9 cellular contexts compared by ENCODE assay signal in the genomic region with DNA sequence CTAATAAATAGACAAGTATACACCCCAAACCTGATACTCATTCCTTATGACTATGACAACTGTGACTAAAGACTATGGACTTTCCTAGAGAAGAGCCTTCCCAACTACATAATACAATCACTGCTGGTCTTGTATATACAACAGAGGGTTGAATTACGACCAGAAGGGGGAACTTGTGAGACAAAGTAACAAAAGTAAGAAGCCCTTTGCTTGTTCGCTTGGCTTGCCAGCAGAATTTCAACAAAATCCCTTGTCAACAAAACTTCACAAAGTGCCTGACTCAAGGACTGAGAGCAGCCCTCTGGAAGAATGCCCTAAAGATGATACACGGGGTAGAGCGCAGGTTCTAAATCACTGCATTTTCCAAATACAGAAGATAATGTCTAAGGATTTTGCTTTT.
DNase-seq lines count a peak whose midpoint lies in the region; ATAC-seq and TF ChIP-seq lines count a peak whose summit lies in the region.
"Had no signal": no experiment of that assay in that cellular context is flagged by ENCODE, and none has a peak within 500 bp of the region (broad histone marks: within the 10 kb centered on the region; RNA-seq: fewer than 3 reads in every experiment).

No MANE protein-coding gene starts in this region.

- H3K9ac ChIP-seq in IMR-90 (ENCODE audit: low read depth, low read length): no peak overlapping the region

- DNase-seq in Ammon's horn (ENCODE audit: low spot score) (peak; percentile 65), IMR-90 (peak; percentile 82), amniotic stem cell (lab: John Stamatoyannopoulos, UW) (peak; percentile 4), left kidney (ENCODE audit: low read depth, low spot score) (peak; percentile 66), GOT3 (lab: John Stamatoyannopoulos, UW) (no peak), NCI-H1048 (lab: John Stamatoyannopoulos, UW) (no peak)
- DNase-seq: stimulated activated CD4-positive, alpha-beta T cell treated with anti-CD3 and anti-CD28 coated beads, Interleukin-2, amount 100 ng/mL, for 48 hours had no signal

- TF ChIP-seq CTCF in IMR-90 (conservative IDR thresholded peaks at IDR 0.05; ENCODE audit: low read depth, low read length): peak; percentile 42

- H2BK5ac ChIP-seq in IMR-90 (ENCODE audit: low read depth, low read length, poor library complexity, severe bottlenecking): no peak overlapping the region

- no peak for TF ChIP-seq POLR2A in IMR-90 (IDR thresholded peaks at IDR 0.05; ENCODE audit: low read depth, low read length)

- H3K9me1 ChIP-seq in IMR-90 (ENCODE audit: insufficient read depth, low read length): peaks cover 5% of the 10 kb centered on the region

- no TSS peak for BruUV-seq in IMR-90 (replicated peaks; lab: Mats Ljungman, UMichigan)

- H3K14ac ChIP-seq in IMR-90 (replicated peaks; ENCODE audit: low read depth, low read length): no peak overlapping the region

- intact Hi-C loops in IMR-90 (cut with micrococcal nuclease): loop anchor here (2.0 to 5.0 kb wide), 3 partner anchors 40 to 80 kb away; no protein-coding TSS in a partner anchor

- dilution Hi-C loops in IMR-90 (cut with HindIII; ENCODE audit: low sequenced_read_pairs, unreplicated experiment): no loop called here

- H3K4me1 ChIP-seq in IMR-90 (ENCODE audit: control insufficient read depth, insufficient read depth, low read length): peaks cover 6% of the 10 kb centered on the region

- no peak overlapping the region for H3K23ac ChIP-seq in IMR-90 (ENCODE audit: low read depth, low read length)

- CTCF ChIA-PET in IMR-90 (lab: Yijun Ruan, JAX): interaction anchor here (1.5 kb wide), 1 partner anchor 41 kb away, joined by 8 read pairs; no protein-coding TSS in a partner anchor

- POLR2A ChIA-PET in IMR-90 (lab: Charles Lee; ENCODE audit: unreplicated experiment): interaction anchor here (1.3 kb wide), 1 partner anchor 8 kb away, joined by 3 read pairs; no protein-coding TSS in a partner anchor

- H2BK15ac ChIP-seq in IMR-90 (ENCODE audit: low read depth, low read length): no peak overlapping the region

- H3K79me1 ChIP-seq in IMR-90 (ENCODE audit: low read depth in 1 of 2, low read length in 2 of 2): peaks cover 25 to 31% of the 10 kb centered on the region in 2 experiments

- no peak overlapping the region for H3K18ac ChIP-seq in IMR-90 (ENCODE audit: low read depth, low read length)

- H3K4me3 ChIP-seq in IMR-90 (ENCODE audit: insufficient read depth, low read depth, low read length): no peak overlapping the region

- H3K36me3 ChIP-seq in IMR-90 (ENCODE audit: control insufficient read depth, insufficient read depth, low read length): no peaks in the 10 kb centered on the region; the same call in 1 of the 2 replicates

- H4K20me1 ChIP-seq in IMR-90 (ENCODE audit: insufficient read depth, low read length): no peaks in the 10 kb centered on the region

- 0 out of 2 replicates have a peak, but pooled peaks have one; percentile 15 for TF ChIP-seq RAD21 in IMR-90 (IDR thresholded peaks at IDR 0.05; ENCODE audit: low read length)

- H4K8ac ChIP-seq in IMR-90 (ENCODE audit: low read depth in 2 of 2, low read length in 2 of 2): no peak overlapping the region

- H3K4me2 ChIP-seq in IMR-90 (ENCODE audit: low read depth, low read length): no peak overlapping the region

- H3K27ac ChIP-seq in IMR-90 (ENCODE audit: insufficient read depth, low read length): no peak overlapping the region

- no peak overlapping the region for H2BK20ac ChIP-seq in IMR-90 (ENCODE audit: low read depth, low read length)

- no peak overlapping the region for H3K4ac ChIP-seq in IMR-90 (ENCODE audit: low read depth, low read length)

- H3K9me3 ChIP-seq in IMR-90 (ENCODE audit: control insufficient read depth, insufficient read depth, low read length): no peaks in the 10 kb centered on the region

- no peak overlapping the region for H2AFZ ChIP-seq in IMR-90 (replicated peaks; ENCODE audit: low read length, poor library complexity)

- H4K5ac ChIP-seq in IMR-90 (ENCODE audit: low read depth, low read length): no peak overlapping the region

- no peak overlapping the region for H3K56ac ChIP-seq in IMR-90 (ENCODE audit: extremely low read depth, insufficient read depth, low read length)

- no peak overlapping the region for H4K91ac ChIP-seq in IMR-90 (ENCODE audit: insufficient read depth, low read depth, low read length)

- H3K27me3 ChIP-seq in IMR-90 (ENCODE audit: control insufficient read depth, insufficient read depth, low read length): no peaks in the 10 kb centered on the region

- no peak overlapping the region for H2AK9ac ChIP-seq in IMR-90 (replicated peaks; ENCODE audit: low read depth, low read length, poor library complexity)

- in situ Hi-C loops in IMR-90 (cut with MboI; ENCODE audit: low sequenced_read_pairs): no loop called here

- no peak overlapping the region for H2AK5ac ChIP-seq in IMR-90 (ENCODE audit: low read depth, low read length)

- H2BK120ac ChIP-seq in IMR-90 (ENCODE audit: low read depth, low read length): no peak overlapping the region

- WGBS in IMR-90 (ENCODE audit: extremely low coverage in 2 of 2, insufficient read length in 1 of 2), 2 experiments: 40% methylated on average over 1 of the region's 4 CpGs; no CpG with 5 or more reads in 1 of the 2 experiments

- ATAC-seq in IMR-90 (ENCODE audit: low read depth) (peak; percentile 84), GM21447 (IDR thresholded peaks at IDR 0.05; ENCODE audit: unreplicated experiment) (no peak), GM21825 (IDR thresholded peaks at IDR 0.05; ENCODE audit: unreplicated experiment) (no peak)

TF ChIP-seq in IMR-90, 13 proteins besides CTCF, POLR2A, EP300 and RAD21:
- TF ChIP-seq CHD1 (IDR thresholded peaks at IDR 0.05; ENCODE audit: low read depth, low read length) (no peak), SMC3 (IDR thresholded peaks at IDR 0.05; ENCODE audit: low read depth, low read length) (peak; percentile 38; the same call in 1 of the 2 replicates), MAFK (IDR thresholded peaks at IDR 0.05; ENCODE audit: low read depth, low read length) (no peak)

Comparison
In these comparisons a context has a peak if more than half of its experiments do, and no peak if none do; other contexts are left out.
1. DNase-seq: peak in Ammon's horn (single experiment), IMR-90 (single experiment), amniotic stem cell (single experiment) and left kidney (single experiment); none in GOT3 (single experiment) and NCI-H1048 (single experiment).